ENCODE assay signal across 15 cellular contexts in the genomic region with DNA sequence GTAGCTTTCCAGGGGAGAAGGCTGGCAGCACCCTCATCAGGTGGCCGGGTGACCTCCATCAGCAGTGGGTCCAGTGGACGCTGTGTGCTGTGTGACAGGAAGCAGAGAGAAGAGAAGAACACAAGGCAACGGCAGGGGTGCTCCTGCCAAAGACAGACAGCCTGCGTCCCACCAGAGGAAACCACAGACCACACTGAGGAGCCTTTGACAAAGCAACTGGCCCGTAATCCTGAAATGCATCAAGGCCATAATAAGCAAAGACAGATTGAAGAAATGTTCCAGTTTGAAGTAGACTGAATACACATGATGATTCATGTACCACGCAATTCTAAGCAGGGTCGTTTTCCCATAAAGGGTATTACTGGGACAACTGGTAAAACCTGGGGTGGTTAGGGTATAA.
DNase-seq lines count a peak whose midpoint lies in the region; ATAC-seq and TF ChIP-seq lines count a peak whose summit lies in the region.
"Had no signal": no experiment of that assay in that cellular context is flagged by ENCODE, and none has a peak within 500 bp of the region (broad histone marks: within the 10 kb centered on the region; RNA-seq: fewer than 3 reads in every experiment).

No MANE protein-coding gene starts in this region.

- TF ChIP-seq CTCF in NB4 (IDR thresholded peaks at IDR 0.05; ENCODE audit: low read depth, low read length) = no peak
- no peak for TF ChIP-seq CTCF in choroid plexus epithelial cell (conservative IDR thresholded peaks at IDR 0.05; ENCODE audit: low read depth, low read length)
- TF ChIP-seq CTCF in CD4-positive, alpha-beta T cell (IDR thresholded peaks at IDR 0.05) = no peak

- no peaks in the 10 kb centered on the region for H3K36me3 Mint-ChIP-seq in activated naive CD4-positive, alpha-beta T cell treated with anti-CD3 and anti-CD28 coated beads, Interleukin-2, amount 50 U/mL, for 72 hours
- no peaks in the 10 kb centered on the region for H3K36me3 Mint-ChIP-seq in CD4-positive, alpha-beta T cell (ENCODE audit: low read depth)

- ATAC-seq in activated naive CD4-positive, alpha-beta T cell treated with anti-CD3 and anti-CD28 coated beads, Interleukin-2, amount 50 U/mL, for 72 hours = peak; percentile 44 to 85
- peak; percentile 90 for ATAC-seq in stimulated activated naive CD8-positive, alpha-beta T cell treated with anti-CD3 and anti-CD28 coated beads, Interleukin-15, amount 100 ng/mL, for 72 hours
- ATAC-seq in CD4-positive, alpha-beta T cell (ENCODE audit: poor library complexity) = no peak
- ATAC-seq in HG02884 (IDR thresholded peaks at IDR 0.05; ENCODE audit: unreplicated experiment) = no peak

- no peak for TF ChIP-seq POLR2A in NB4 (IDR thresholded peaks at IDR 0.05; ENCODE audit: extremely low read depth, insufficient read length)

- CTCF ChIA-PET in CD4-positive, alpha-beta T cell (lab: Charles Lee) = no interaction called here

- H3K27me3 ChIP-seq in CD4-positive, alpha-beta T cell (ENCODE audit: control insufficient read depth, insufficient read depth, low read length) = no peaks in the 10 kb centered on the region
- H3K27me3 ChIP-seq: Peyer's patch had no signal

- H3K27me3 Mint-ChIP-seq in stimulated activated naive CD8-positive, alpha-beta T cell treated with anti-CD3 and anti-CD28 coated beads, Interleukin-15, amount 100 ng/mL, for 72 hours = peaks cover 30% of the 10 kb centered on the region
- H3K27me3 Mint-ChIP-seq in CD4-positive, alpha-beta T cell = peaks cover 4% of the 10 kb centered on the region

- H3K4me3 Mint-ChIP-seq in stimulated activated naive CD8-positive, alpha-beta T cell treated with anti-CD3 and anti-CD28 coated beads, Interleukin-15, amount 100 ng/mL, for 72 hours = no peak overlapping the region
- H3K4me3 Mint-ChIP-seq in CD4-positive, alpha-beta T cell = no peak overlapping the region
- H3K4me3 Mint-ChIP-seq: endodermal cell had no signal

- H3K4me3 ChIP-seq in NB4 (ENCODE audit: low read depth, low read length) (no peak overlapping the region), choroid plexus epithelial cell (ENCODE audit: low read depth, low read length) (no peak overlapping the region)
- H3K4me3 ChIP-seq: Peyer's patch had no signal

- no peaks in the 10 kb centered on the region for H3K9me3 ChIP-seq in CD4-positive, alpha-beta T cell (ENCODE audit: control insufficient read depth, low read length)
- H3K9me3 ChIP-seq: Peyer's patch had no signal

- H3K4me1 Mint-ChIP-seq in stimulated activated naive CD8-positive, alpha-beta T cell treated with anti-CD3 and anti-CD28 coated beads, Interleukin-15, amount 100 ng/mL, for 72 hours = peaks cover 13% of the 10 kb centered on the region
- H3K4me1 Mint-ChIP-seq in CD4-positive, alpha-beta T cell (ENCODE audit: low read depth) = peaks cover 6% of the 10 kb centered on the region
- H3K4me1 Mint-ChIP-seq: endodermal cell had no signal

- H3K27ac ChIP-seq in CD4-positive, alpha-beta T cell (ENCODE audit: low read depth, low read length) = no peak overlapping the region
- H3K27ac ChIP-seq: Peyer's patch had no signal

- no peaks in the 10 kb centered on the region for H3K9me3 Mint-ChIP-seq in activated naive CD4-positive, alpha-beta T cell treated with anti-CD3 and anti-CD28 coated beads, Interleukin-2, amount 50 U/mL, for 72 hours
- no peaks in the 10 kb centered on the region for H3K9me3 Mint-ChIP-seq in stimulated activated naive CD8-positive, alpha-beta T cell treated with anti-CD3 and anti-CD28 coated beads, Interleukin-15, amount 100 ng/mL, for 72 hours
- H3K9me3 Mint-ChIP-seq in CD4-positive, alpha-beta T cell = no peaks in the 10 kb centered on the region
- H3K9me3 Mint-ChIP-seq: endodermal cell had no signal

- DNase-seq in activated naive CD4-positive, alpha-beta T cell treated with anti-CD3 and anti-CD28 coated beads, Interleukin-2, amount 50 U/mL, for 72 hours (ENCODE audit: low spot score in 2 of 2) = no peak
- DNase-seq in activated naive CD4-positive, alpha-beta T cell treated with anti-CD3 and anti-CD28 coated beads, Interleukin-2, amount 50 U/mL, for 16 hours = no peak
- DNase-seq in NB4 (ENCODE audit: low read depth) (peak; percentile 35), choroid plexus epithelial cell (ENCODE audit: low read depth) (peak; percentile 70), inferior parietal cortex (ENCODE audit: extremely low spot score) (no peak)
- peak; percentile 7 to 36 for DNase-seq in stimulated activated naive CD8-positive, alpha-beta T cell treated with anti-CD3 and anti-CD28 coated beads, Interleukin-15, amount 100 ng/mL, for 72 hours
- DNase-seq in CD4-positive, alpha-beta T cell = no peak
- DNase-seq: activated CD4-positive, CD25-positive, alpha-beta regulatory T cell treated with anti-CD3 and anti-CD28 coated beads, Interleukin-2, amount 50 U/mL, for 72 hours; DMS153; endodermal cell; H7; NCI-H146; NCI-H510A treated with DMSO at 0.1 percent for 48 hours; Peyer's patch had no signal

- no peak overlapping the region for H3K27ac Mint-ChIP-seq in activated naive CD4-positive, alpha-beta T cell treated with anti-CD3 and anti-CD28 coated beads, Interleukin-2, amount 50 U/mL, for 72 hours
- H3K27ac Mint-ChIP-seq in stimulated activated naive CD8-positive, alpha-beta T cell treated with anti-CD3 and anti-CD28 coated beads, Interleukin-15, amount 100 ng/mL, for 72 hours = no peak overlapping the region
- no peak overlapping the region for H3K27ac Mint-ChIP-seq in CD4-positive, alpha-beta T cell
- H3K27ac Mint-ChIP-seq: endodermal cell had no signal

- intact Hi-C loops in CD4-positive, alpha-beta T cell (cut with DNase I, micrococcal nuclease) = no loop called here

- POLR2A ChIA-PET in CD4-positive, alpha-beta T cell (lab: Charles Lee) = no interaction called here

Comparison
In these comparisons a context has a peak if more than half of its experiments do, and no peak if none do; other contexts are left out.
1. ATAC-seq: peak in activated naive CD4-positive, alpha-beta T cell treated with anti-CD3 and anti-CD28 coated beads, Interleukin-2, amount 50 U/mL, for 72 hours (2 of 2) and stimulated activated naive CD8-positive, alpha-beta T cell treated with anti-CD3 and anti-CD28 coated beads, Interleukin-15, amount 100 ng/mL, for 72 hours (single experiment); none in CD4-positive, alpha-beta T cell (single experiment) and HG02884 (single experiment).
2. DNase-seq: peak in NB4 (single experiment), choroid plexus epithelial cell (single experiment) and stimulated activated naive CD8-positive, alpha-beta T cell treated with anti-CD3 and anti-CD28 coated beads, Interleukin-15, amount 100 ng/mL, for 72 hours (2 of 2); none in activated naive CD4-positive, alpha-beta T cell treated with anti-CD3 and anti-CD28 coated beads, Interleukin-2, amount 50 U/mL, for 72 hours (0 of 2), activated naive CD4-positive, alpha-beta T cell treated with anti-CD3 and anti-CD28 coated beads, Interleukin-2, amount 50 U/mL, for 16 hours (single experiment), CD4-positive, alpha-beta T cell (0 of 10) and inferior parietal cortex (single experiment).